Comparison of ENCODE assay signal across 14 cellular contexts in genomic region chr2:120863661-120864320, GRCh38.
A peak's percentile ranks its signal among the peaks of the same experiment; 100 is the strongest.
DNase-seq lines count a peak whose midpoint lies in the region; ATAC-seq and TF ChIP-seq lines count a peak whose summit lies in the region.
"Had no signal": no experiment of that assay in that cellular context is flagged by ENCODE, and none has a peak within 500 bp of the region (broad histone marks: within the 10 kb centered on the region; RNA-seq: fewer than 3 reads in every experiment).

No MANE protein-coding gene starts in this region.

- no peak for TF ChIP-seq POLR2A in breast epithelium (IDR thresholded peaks at IDR 0.05)

- H4K20me1 ChIP-seq in mammary epithelial cell (ENCODE audit: insufficient read depth, low read length) = no peaks in the 10 kb centered on the region
- no peaks in the 10 kb centered on the region for H4K20me1 ChIP-seq in Karpas-422 (ENCODE audit: insufficient read depth, low read depth, low read length)

- no peaks in the 10 kb centered on the region for H3K79me2 ChIP-seq in mammary epithelial cell (ENCODE audit: insufficient read depth, low read length)
- no peaks in the 10 kb centered on the region for H3K79me2 ChIP-seq in Karpas-422 (ENCODE audit: low read length)

- no peaks in the 10 kb centered on the region for H3K9me2 ChIP-seq in Karpas-422 (replicated peaks; ENCODE audit: insufficient read depth, low read length)

- DNase-seq in MCF 10A (ENCODE audit: unreplicated experiment) (peak; percentile 87), breast epithelium (ENCODE audit: low spot score in 2 of 2) (no peak), mammary epithelial cell (peak; percentile 25), lower lobe of right lung (peak; percentile 27), aorta (peak; percentile 73 to 78), Karpas-422 (no peak)
- DNase-seq in activated CD4-positive, alpha-beta memory T cell treated with anti-CD3 and anti-CD28 coated beads, Interleukin-2, amount 10 ng/mL, durations not matched to agents 7 days and 5 days = no peak
- DNase-seq in stimulated activated CD4-positive, alpha-beta T cell treated with anti-CD3 and anti-CD28 coated beads, Interleukin-12 subunit alpha, Interleukin-12 subunit beta, amount 100 ng/mL, for 4 hours = no peak
- DNase-seq: activated CD4-positive, alpha-beta memory T cell treated with anti-CD3 and anti-CD28 coated beads for 36 hours; NCI-H2107; SJCRH30; stimulated activated CD4-positive, alpha-beta T cell treated with anti-CD3 and anti-CD28 coated beads, Interleukin-15, amount 100 ng/mL, for 24 hours had no signal

- no peaks in the 10 kb centered on the region for H3K27me3 Mint-ChIP-seq in MCF 10A (ENCODE audit: insufficient read depth, unreplicated experiment)
- H3K27me3 Mint-ChIP-seq in activated CD4-positive, alpha-beta memory T cell treated with anti-CD3 and anti-CD28 coated beads, Interleukin-2, amount 10 ng/mL, durations not matched to agents 7 days and 5 days = peaks cover 24% of the 10 kb centered on the region

- H3K36me3 Mint-ChIP-seq in MCF 10A (ENCODE audit: insufficient read depth, unreplicated experiment) = no peaks in the 10 kb centered on the region
- H3K36me3 Mint-ChIP-seq in activated CD4-positive, alpha-beta memory T cell treated with anti-CD3 and anti-CD28 coated beads, Interleukin-2, amount 10 ng/mL, durations not matched to agents 7 days and 5 days (ENCODE audit: low read depth) = no peaks in the 10 kb centered on the region
- H3K36me3 Mint-ChIP-seq: activated CD4-positive, alpha-beta memory T cell treated with anti-CD3 and anti-CD28 coated beads for 36 hours; memory B cell had no signal

- in situ Hi-C loops in mammary epithelial cell (cut with MboI; ENCODE audit: low sequenced_read_pairs in 2 of 2) = no loop called here

- H3K27me3 ChIP-seq in breast epithelium = no peaks in the 10 kb centered on the region
- peaks cover 7% of the 10 kb centered on the region for H3K27me3 ChIP-seq in mammary epithelial cell (ENCODE audit: insufficient read depth, low read length)
- peaks cover 22% of the 10 kb centered on the region for H3K27me3 ChIP-seq in lower lobe of right lung (ENCODE audit: low read depth)
- no peaks in the 10 kb centered on the region for H3K27me3 ChIP-seq in aorta (ENCODE audit: control insufficient read depth in 1 of 2, insufficient read depth in 2 of 2, low read length in 1 of 2)
- no peaks in the 10 kb centered on the region for H3K27me3 ChIP-seq in Karpas-422 (ENCODE audit: low read length)
- H3K27me3 ChIP-seq: SJCRH30 had no signal

- H3K27ac ChIP-seq in breast epithelium = no peak overlapping the region
- H3K27ac ChIP-seq in mammary epithelial cell (ENCODE audit: insufficient read depth, low read depth, low read length) = no peak overlapping the region
- H3K27ac ChIP-seq in lower lobe of right lung = no peak overlapping the region
- no peak overlapping the region for H3K27ac ChIP-seq in aorta (ENCODE audit: low read depth in 1 of 2, low read length in 2 of 2)
- H3K27ac ChIP-seq in Karpas-422 (ENCODE audit: low read length) = no peak overlapping the region
- H3K27ac ChIP-seq: 22Rv1, SJCRH30 had no signal

- H3K9me3 ChIP-seq in breast epithelium (no peaks in the 10 kb centered on the region), mammary epithelial cell (replicated peaks; ENCODE audit: insufficient read depth, low read length) (no peaks in the 10 kb centered on the region), lower lobe of right lung (no peaks in the 10 kb centered on the region), aorta (ENCODE audit: control insufficient read depth, low read length) (no peaks in the 10 kb centered on the region), Karpas-422 (ENCODE audit: low read length) (no peaks in the 10 kb centered on the region)
- H3K9me3 ChIP-seq: SJCRH30 had no signal

- H3K4me2 ChIP-seq in mammary epithelial cell (ENCODE audit: insufficient read depth, low read depth, low read length) (no peak overlapping the region), Karpas-422 (ENCODE audit: low read depth, low read length, poor library complexity, severe bottlenecking) (no peak overlapping the region)

- ATAC-seq in lower lobe of right lung (no peak), aorta (ENCODE audit: low FRiP score) (no peak)

- H2AFZ ChIP-seq in mammary epithelial cell (ENCODE audit: low read depth, low read length) = no peak overlapping the region
- H2AFZ ChIP-seq in Karpas-422 (ENCODE audit: low read length) = no peak overlapping the region

- POLR2A ChIA-PET in MCF 10A (lab: Yijun Ruan, JAX) = interaction anchor here (0.7 to 1.5 kb wide), 4 partner anchors 9 to 49 kb away, joined by 3 to 4 read pairs (median 3); no protein-coding TSS in a partner anchor
- POLR2A ChIA-PET in activated CD4-positive, alpha-beta memory T cell treated with anti-CD3 and anti-CD28 coated beads, Interleukin-2, amount 10 ng/mL, durations not matched to agents 7 days and 5 days (lab: Charles Lee) = no interaction called here

- peaks cover 0 to 6% of the 10 kb centered on the region in 2 donors for H3K4me1 ChIP-seq in breast epithelium
- H3K4me1 ChIP-seq in mammary epithelial cell (ENCODE audit: insufficient read depth, low read length) = peaks cover 10% of the 10 kb centered on the region
- H3K4me1 ChIP-seq in lower lobe of right lung = peaks cover 18% of the 10 kb centered on the region
- no peaks in the 10 kb centered on the region for H3K4me1 ChIP-seq in aorta (ENCODE audit: control insufficient read depth in 1 of 2, insufficient read depth in 2 of 2, low read length in 2 of 2)
- no peaks in the 10 kb centered on the region for H3K4me1 ChIP-seq in Karpas-422 (ENCODE audit: low read length)

- 93% methylated on average over 9 of the region's 10 CpGs for WGBS in mammary epithelial cell (ENCODE audit: low coverage, missing lambda C conversion rate)
- WGBS in aorta, 2 donors = 83 to 85% methylated on average over 10 of the region's 10 CpGs

- CTCF ChIA-PET in MCF 10A (lab: Yijun Ruan, JAX) (interaction anchor here (0.6 kb wide), 2 partner anchors 84 to 1747 kb away, joined by 3 read pairs; no protein-coding TSS in a partner anchor), mammary epithelial cell (lab: Charles Lee; ENCODE audit: low non-redundant PET) (no interaction called here)
- CTCF ChIA-PET in activated CD4-positive, alpha-beta memory T cell treated with anti-CD3 and anti-CD28 coated beads, Interleukin-2, amount 10 ng/mL, durations not matched to agents 7 days and 5 days (lab: Charles Lee) = no interaction called here

- H3K4me3 ChIP-seq in breast epithelium (no peak overlapping the region), mammary epithelial cell (replicated peaks in 1 of 3; ENCODE audit: insufficient read depth in 1 of 3, low read depth in 2 of 3, low read length in 3 of 3) (no peak overlapping the region), lower lobe of right lung (no peak overlapping the region), aorta (ENCODE audit: low read length in 2 of 2) (no peak overlapping the region), Karpas-422 (ENCODE audit: low read length) (no peak overlapping the region)
- H3K4me3 ChIP-seq: SJCRH30 had no signal

- BruUV-seq in MCF 10A (replicated peaks; lab: Mats Ljungman, UMichigan) (no TSS peak), mammary epithelial cell (replicated peaks; lab: Mats Ljungman, UMichigan) (no TSS peak)

- peaks cover 13% of the 10 kb centered on the region for H3K4me1 Mint-ChIP-seq in MCF 10A (ENCODE audit: insufficient read depth, unreplicated experiment)
- no peaks in the 10 kb centered on the region for H3K4me1 Mint-ChIP-seq in activated CD4-positive, alpha-beta memory T cell treated with anti-CD3 and anti-CD28 coated beads, Interleukin-2, amount 10 ng/mL, durations not matched to agents 7 days and 5 days
- H3K4me1 Mint-ChIP-seq: memory B cell had no signal

- TF ChIP-seq CTCF in MCF 10A (IDR thresholded peaks at IDR 0.05; ENCODE audit: unreplicated experiment) (no peak), breast epithelium (IDR thresholded peaks at IDR 0.05) (no peak), mammary epithelial cell (conservative IDR thresholded peaks at IDR 0.05 in 1 of 2, IDR thresholded peaks at IDR 0.05 in 1 of 2; ENCODE audit: extremely low read depth in 1 of 2, insufficient read depth in 1 of 2, low read depth in 1 of 2, low read length in 2 of 2) (no peak), lower lobe of right lung (IDR thresholded peaks at IDR 0.05) (no peak)

- no peak overlapping the region for H3K4me3 Mint-ChIP-seq in MCF 10A (ENCODE audit: unreplicated experiment)
- no peak overlapping the region for H3K4me3 Mint-ChIP-seq in activated CD4-positive, alpha-beta memory T cell treated with anti-CD3 and anti-CD28 coated beads, Interleukin-2, amount 10 ng/mL, durations not matched to agents 7 days and 5 days
- H3K4me3 Mint-ChIP-seq: activated CD4-positive, alpha-beta memory T cell treated with anti-CD3 and anti-CD28 coated beads for 36 hours; memory B cell had no signal

- intact Hi-C loops in MCF 10A (cut with micrococcal nuclease) = no loop called here
- intact Hi-C loops in breast epithelium (cut with DNase I; ENCODE audit: low total_unique reads) = no loop called here
- intact Hi-C loops in mammary epithelial cell (cut with micrococcal nuclease) = no loop called here
- intact Hi-C loops in lower lobe of right lung (cut with DNase I) = no loop called here
- intact Hi-C loops in aorta (cut with DNase I) = no loop called here

- H3K9ac ChIP-seq in mammary epithelial cell (ENCODE audit: insufficient read depth, low read length) (no peak overlapping the region), Karpas-422 (ENCODE audit: low read length) (no peak overlapping the region)

- H3K9me3 Mint-ChIP-seq in MCF 10A (ENCODE audit: unreplicated experiment) = no peaks in the 10 kb centered on the region
- H3K9me3 Mint-ChIP-seq in activated CD4-positive, alpha-beta memory T cell treated with anti-CD3 and anti-CD28 coated beads, Interleukin-2, amount 10 ng/mL, durations not matched to agents 7 days and 5 days = no peaks in the 10 kb centered on the region
- H3K9me3 Mint-ChIP-seq: activated CD4-positive, alpha-beta memory T cell treated with anti-CD3 and anti-CD28 coated beads for 36 hours; memory B cell had no signal

- dilution Hi-C loops in mammary epithelial cell (cut with HindIII; ENCODE audit: low sequenced_read_pairs) = no loop called here

- H3K36me3 ChIP-seq in breast epithelium (no peaks in the 10 kb centered on the region), mammary epithelial cell (ENCODE audit: insufficient read depth, low read length) (no peaks in the 10 kb centered on the region), lower lobe of right lung (no peaks in the 10 kb centered on the region), aorta (ENCODE audit: control insufficient read depth in 1 of 2, insufficient read depth in 2 of 2, low read length in 1 of 2) (no peaks in the 10 kb centered on the region), Karpas-422 (ENCODE audit: insufficient read depth, low read length) (no peaks in the 10 kb centered on the region)
- H3K36me3 ChIP-seq: SJCRH30 had no signal

- H3K27ac Mint-ChIP-seq in MCF 10A (ENCODE audit: low read depth, unreplicated experiment) = peak overlapping the region; percentile 7
- H3K27ac Mint-ChIP-seq in activated CD4-positive, alpha-beta memory T cell treated with anti-CD3 and anti-CD28 coated beads, Interleukin-2, amount 10 ng/mL, durations not matched to agents 7 days and 5 days = no peak overlapping the region
- H3K27ac Mint-ChIP-seq: activated CD4-positive, alpha-beta memory T cell treated with anti-CD3 and anti-CD28 coated beads for 36 hours; memory B cell had no signal

Comparison
In these comparisons a context has a peak if more than half of its experiments do, and no peak if none do; other contexts are left out.
1. DNase-seq: peak in MCF 10A (single experiment), mammary epithelial cell (single experiment), lower lobe of right lung (single experiment) and aorta (2 of 2); none in breast epithelium (0 of 2), Karpas-422 (single experiment), activated CD4-positive, alpha-beta memory T cell treated with anti-CD3 and anti-CD28 coated beads, Interleukin-2, amount 10 ng/mL, durations not matched to agents 7 days and 5 days (single experiment) and stimulated activated CD4-positive, alpha-beta T cell treated with anti-CD3 and anti-CD28 coated beads, Interleukin-12 subunit alpha, Interleukin-12 subunit beta, amount 100 ng/mL, for 4 hours (single experiment).